Comparison of ENCODE assay signal across 1 cellular context in genomic region chr7:149854611-149855367, GRCh38.
A peak's percentile ranks its signal among the peaks of the same experiment; 100 is the strongest.
TF ChIP-seq lines count a peak whose summit lies in the region.

No MANE protein-coding gene starts in this region.

TF ChIP-seq in HEK293, 187 proteins besides CTCF, POLR2A, EP300 and RAD21 (continued from another document and continues in another):
- TF ChIP-seq TSHZ1 (tag by site-specific recombination; IDR thresholded peaks at IDR 0.05; ENCODE audit: borderline replicate concordance) (peak; percentile 67), ZNF791 (tag by site-specific recombination; IDR thresholded peaks at IDR 0.05) (no peak), ZNF518A (tag by site-specific recombination; conservative IDR thresholded peaks at IDR 0.05; ENCODE audit: low read depth) (no peak; the same call in 1 of the 2 replicates), WT1 (tag by site-specific recombination; IDR thresholded peaks at IDR 0.05) (peak; percentile 52; the same call in 1 of the 2 replicates), ZFP41 (tag by site-specific recombination; IDR thresholded peaks at IDR 0.05; ENCODE audit: borderline replicate concordance) (no peak), ELK4 (IDR thresholded peaks at IDR 0.05; ENCODE audit: borderline replicate concordance, low read depth, low read length) (no peak), ZNF488 (tag by site-specific recombination; IDR thresholded peaks at IDR 0.05) (no peak), ZNF404 (tag by site-specific recombination; IDR thresholded peaks at IDR 0.05) (no peak), ZNF785 (tag by site-specific recombination; IDR thresholded peaks at IDR 0.05) (no peak), ZNF830 (tag by site-specific recombination; IDR thresholded peaks at IDR 0.05; ENCODE audit: low read depth) (no peak), ZNF449 (tag by site-specific recombination; IDR thresholded peaks at IDR 0.05) (0 out of 2 replicates have a peak, but pooled peaks have one; percentile 6), ZNF670 (tag by site-specific recombination; IDR thresholded peaks at IDR 0.05; ENCODE audit: low read depth) (no peak), ZNF302 (tag by site-specific recombination; IDR thresholded peaks at IDR 0.05; ENCODE audit: low read depth) (no peak), ZNF211 (tag by site-specific recombination; IDR thresholded peaks at IDR 0.05; ENCODE audit: low read depth) (no peak), ZBTB11 (tag by site-specific recombination; conservative IDR thresholded peaks at IDR 0.05; ENCODE audit: low read depth) (no peak), GLI2 (tag by site-specific recombination; IDR thresholded peaks at IDR 0.05; ENCODE audit: borderline replicate concordance, low read depth) (no peak), KLF8 (tag by site-specific recombination; IDR thresholded peaks at IDR 0.05) (no peak), ZNF473 (tag by site-specific recombination; IDR thresholded peaks at IDR 0.05) (no peak), ZFP69B (tag by site-specific recombination; IDR thresholded peaks at IDR 0.05) (peak; percentile 42), HOXD13 (CRISPR knock-in tag; IDR thresholded peaks at IDR 0.05; ENCODE audit: borderline replicate concordance) (no peak), ZNF521 (tag by site-specific recombination; IDR thresholded peaks at IDR 0.05) (no peak), ZNF596 (tag by site-specific recombination; IDR thresholded peaks at IDR 0.05) (no peak), ZNF623 (tag by site-specific recombination; IDR thresholded peaks at IDR 0.05) (no peak; the same call in 1 of the 2 replicates), ZNF549 (tag by site-specific recombination; IDR thresholded peaks at IDR 0.05) (no peak), ZNF416 (tag by site-specific recombination; IDR thresholded peaks at IDR 0.05) (no peak), ZNF768 (tag by site-specific recombination; IDR thresholded peaks at IDR 0.05) (peak; percentile 45; the same call in 1 of the 2 replicates), HOXA7 (CRISPR knock-in tag; IDR thresholded peaks at IDR 0.05; ENCODE audit: borderline replicate concordance) (no peak), ZNF292 (tag by site-specific recombination; IDR thresholded peaks at IDR 0.05; ENCODE audit: borderline replicate concordance, low read depth) (no peak), ZNF16 (tag by site-specific recombination; IDR thresholded peaks at IDR 0.05; ENCODE audit: low read depth) (no peak), ZNF10 (tag by site-specific recombination; IDR thresholded peaks at IDR 0.05) (no peak), ZNF169 (tag by site-specific recombination; IDR thresholded peaks at IDR 0.05) (no peak), ZNF548 (tag by site-specific recombination; IDR thresholded peaks at IDR 0.05) (no peak), OSR2 (tag by site-specific recombination; IDR thresholded peaks at IDR 0.05) (peak; percentile 98), RBAK (tag by site-specific recombination; IDR thresholded peaks at IDR 0.05) (no peak), ZNF391 (tag by site-specific recombination; IDR thresholded peaks at IDR 0.05; ENCODE audit: borderline replicate concordance, low read depth) (no peak), ZNF18 (tag by site-specific recombination; IDR thresholded peaks at IDR 0.05) (no peak; the same call in 1 of the 2 replicates), ZSCAN5A (tag by site-specific recombination; IDR thresholded peaks at IDR 0.05) (no peak), ZNF561 (tag by site-specific recombination; IDR thresholded peaks at IDR 0.05; ENCODE audit: borderline replicate concordance) (peak; percentile 89; the same call in 1 of the 2 replicates), ZNF629 (tag by site-specific recombination; IDR thresholded peaks at IDR 0.05) (peak; percentile 78)
